Comparison of ENCODE assay signal across 1 cellular context in genomic region chr5:150659360-150660107, GRCh38.
A peak's percentile ranks its signal among the peaks of the same experiment; 100 is the strongest.
TF ChIP-seq lines count a peak whose summit lies in the region.

No MANE protein-coding gene starts in this region.

TF ChIP-seq in H1, 55 proteins besides CTCF, POLR2A, EP300 and RAD21:
- peak; percentile 20; the same call in 1 of the 2 replicates for TF ChIP-seq KDM1A (IDR thresholded peaks at IDR 0.05; ENCODE audit: borderline replicate concordance, low read length)
- no peak for TF ChIP-seq CHD2 (IDR thresholded peaks at IDR 0.05; ENCODE audit: low read length)
- no peak for TF ChIP-seq TCF12 (IDR thresholded peaks at IDR 0.05; ENCODE audit: low read depth, low read length)
